20 cellular contexts compared by ENCODE assay signal in the genomic region with DNA sequence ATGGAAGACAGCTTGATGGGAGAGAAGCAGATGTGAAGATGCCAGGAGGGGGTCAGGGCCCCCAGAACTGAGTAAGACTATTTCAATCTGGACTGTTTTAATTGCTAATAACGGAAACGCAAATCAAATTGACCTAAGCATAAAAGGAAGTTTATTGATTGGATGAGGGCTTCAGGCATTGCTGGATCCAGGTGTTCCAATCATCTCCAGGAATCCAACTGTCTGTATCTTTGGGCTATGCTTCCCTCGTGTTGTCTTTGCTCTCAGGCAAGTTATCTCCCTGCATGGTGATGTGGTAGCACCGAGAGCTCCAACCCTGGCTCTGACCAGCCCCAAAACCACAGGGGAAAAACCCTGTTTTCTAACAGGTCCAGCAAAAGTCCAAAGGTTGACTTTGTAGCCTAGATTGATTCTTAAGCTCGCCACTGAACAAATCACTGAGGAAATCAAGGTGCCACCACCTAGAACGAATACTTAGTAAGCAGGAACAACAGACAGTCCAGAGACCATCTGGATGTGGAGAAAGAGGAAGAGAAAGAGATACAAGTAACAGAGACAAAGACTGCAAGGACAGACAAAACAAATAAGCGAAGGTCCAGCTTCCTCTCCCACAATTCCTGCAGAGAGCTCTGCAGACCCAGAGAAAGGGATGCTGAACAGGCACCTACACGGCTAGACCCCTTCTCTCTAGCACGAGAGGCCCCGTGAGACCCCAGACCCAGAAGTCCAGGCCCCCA. TPM values are rescaled to one million over a fixed set of nuclear protein-coding genes. Genes with fewer than 3 reads are reported as not detected.
"Had no signal": no experiment of that assay in that cellular context is flagged by ENCODE, and none has a peak within 500 bp of the region (broad histone marks: within the 10 kb centered on the region; RNA-seq: fewer than 3 reads in every experiment).

No MANE protein-coding gene starts in this region.

- DNase-seq: activated CD4-positive, alpha-beta memory T cell treated with anti-CD3 and anti-CD28 coated beads, Interleukin-2, amount 10 ng/mL, durations not matched to agents 7 days and 5 days; activated CD4-positive, alpha-beta T cell treated with anti-CD3 and anti-CD28 coated beads for 48 hours; activated CD4-positive, CD25-positive, alpha-beta regulatory T cell; activated CD8-positive, alpha-beta memory T cell treated with anti-CD3 and anti-CD28 coated beads, Interleukin-2, amount 10 ng/mL, durations not matched to agents 7 days and 5 days; effector CD8-positive, alpha-beta T cell; immature natural killer cell; kidney glomerular epithelial cell; left ventricle myocardium inferior; mammary epithelial cell; psoas muscle; right cardiac atrium had no signal

- H3K9me3 ChIP-seq: left ventricle myocardium inferior, psoas muscle had no signal

- H3K4me1 Mint-ChIP-seq: activated CD4-positive, alpha-beta memory T cell treated with anti-CD3 and anti-CD28 coated beads, Interleukin-2, amount 10 ng/mL, durations not matched to agents 7 days and 5 days; activated CD8-positive, alpha-beta memory T cell treated with anti-CD3 and anti-CD28 coated beads, Interleukin-2, amount 10 ng/mL, durations not matched to agents 7 days and 5 days; immature natural killer cell had no signal

- H3K27ac Mint-ChIP-seq: activated CD4-positive, alpha-beta memory T cell treated with anti-CD3 and anti-CD28 coated beads, Interleukin-2, amount 10 ng/mL, durations not matched to agents 7 days and 5 days; activated CD8-positive, alpha-beta memory T cell treated with anti-CD3 and anti-CD28 coated beads, Interleukin-2, amount 10 ng/mL, durations not matched to agents 7 days and 5 days; activated naive CD8-positive, alpha-beta T cell; dendritic cell treated with granulocyte-macrophage colony-stimulating factor and Interleukin-4, amounts not matched to agents 40 ng/mL and 50 ng/mL, for 4 days; immature natural killer cell; stimulated activated naive CD8-positive, alpha-beta T cell treated with anti-CD3 and anti-CD28 coated beads, Interleukin-15, Interleukin-2, amounts not matched to agents 100 ng/mL and 50 ng/mL, for 24 hours had no signal

- H3K4me3 ChIP-seq: cardiac muscle cell, esophagus muscularis mucosa, left ventricle myocardium inferior, psoas muscle, skin epidermis, tibial nerve had no signal

- H3K4me1 ChIP-seq: esophagus muscularis mucosa, left ventricle myocardium inferior, psoas muscle, tibial nerve had no signal

- ATAC-seq: activated CD8-positive, alpha-beta memory T cell treated with anti-CD3 and anti-CD28 coated beads, Interleukin-2, amount 10 ng/mL, durations not matched to agents 7 days and 5 days; psoas muscle; right cardiac atrium had no signal

- H3K36me3 ChIP-seq: cardiac muscle cell, esophagus muscularis mucosa, left ventricle myocardium inferior, tibial nerve had no signal

- H3K27me3 Mint-ChIP-seq: activated CD8-positive, alpha-beta memory T cell treated with anti-CD3 and anti-CD28 coated beads, Interleukin-2, amount 10 ng/mL, durations not matched to agents 7 days and 5 days had no signal

- H3K36me3 Mint-ChIP-seq: activated CD8-positive, alpha-beta memory T cell treated with anti-CD3 and anti-CD28 coated beads, Interleukin-2, amount 10 ng/mL, durations not matched to agents 7 days and 5 days; activated naive CD8-positive, alpha-beta T cell had no signal

- H3K4me3 Mint-ChIP-seq: activated CD4-positive, alpha-beta memory T cell treated with anti-CD3 and anti-CD28 coated beads, Interleukin-2, amount 10 ng/mL, durations not matched to agents 7 days and 5 days; activated CD8-positive, alpha-beta memory T cell treated with anti-CD3 and anti-CD28 coated beads, Interleukin-2, amount 10 ng/mL, durations not matched to agents 7 days and 5 days; activated naive CD8-positive, alpha-beta T cell; dendritic cell treated with granulocyte-macrophage colony-stimulating factor and Interleukin-4, amounts not matched to agents 40 ng/mL and 50 ng/mL, for 4 days; immature natural killer cell; stimulated activated naive CD8-positive, alpha-beta T cell treated with anti-CD3 and anti-CD28 coated beads, Interleukin-15, Interleukin-2, amounts not matched to agents 100 ng/mL and 50 ng/mL, for 24 hours had no signal

- H3K27ac ChIP-seq: cardiac muscle cell, esophagus muscularis mucosa, left ventricle myocardium inferior, psoas muscle, skin epidermis, tibial nerve had no signal

- H3K9me3 Mint-ChIP-seq: activated CD4-positive, alpha-beta memory T cell treated with anti-CD3 and anti-CD28 coated beads, Interleukin-2, amount 10 ng/mL, durations not matched to agents 7 days and 5 days; stimulated activated naive CD8-positive, alpha-beta T cell treated with anti-CD3 and anti-CD28 coated beads, Interleukin-15, Interleukin-2, amounts not matched to agents 100 ng/mL and 50 ng/mL, for 24 hours had no signal

RNA-seq across cellular contexts. Expression of a gene that starts 1.2 kb away (rescaled TPM):
- total RNA-seq: activated CD4-positive, alpha-beta memory T cell treated with anti-CD3 and anti-CD28 coated beads, Interleukin-2, amount 10 ng/mL, durations not matched to agents 7 days and 5 days; mammary epithelial cell; mononuclear cell; osteocyte; tibial nerve had no signal

RNA-seq across cellular contexts. Expression of a gene that starts 8.4 kb away (rescaled TPM):
- total RNA-seq: activated CD4-positive, alpha-beta memory T cell treated with anti-CD3 and anti-CD28 coated beads, Interleukin-2, amount 10 ng/mL, durations not matched to agents 7 days and 5 days; activated CD8-positive, alpha-beta memory T cell treated with anti-CD3 and anti-CD28 coated beads, Interleukin-2, amount 10 ng/mL, durations not matched to agents 7 days and 5 days; mammary epithelial cell; mononuclear cell; tibial nerve had no signal
